ENCODE assay signal across 2 cellular contexts in genomic region chr17:35130392-35130791, GRCh38.
TF ChIP-seq lines count a peak whose summit lies in the region.

No MANE protein-coding gene starts in this region.

TF ChIP-seq in HepG2, 621 proteins besides CTCF, POLR2A, EP300 and RAD21:
- peak; percentile 57 for TF ChIP-seq RBM22 (optimal IDR thresholded peaks at IDR 0.05; ENCODE audit: low read length)
- TF ChIP-seq AGO2 (optimal IDR thresholded peaks at IDR 0.05; ENCODE audit: low read depth, low read length), result peak; percentile 89
- peak; percentile 38; the same call in 1 of the 2 replicates for TF ChIP-seq RBFOX2 (IDR thresholded peaks at IDR 0.05; ENCODE audit: low read depth, low read length)
- TF ChIP-seq ZZZ3 (CRISPR knock-in tag; IDR thresholded peaks at IDR 0.05; ENCODE audit: borderline replicate concordance), result no peak
- no peak for TF ChIP-seq TCF12 (IDR thresholded peaks at IDR 0.05)
- no peak for TF ChIP-seq TCF12 (CRISPR knock-in tag; IDR thresholded peaks at IDR 0.05)

TF ChIP-seq in endothelial cell of umbilical vein, 7 proteins besides CTCF, POLR2A, EP300 and RAD21:
- TF ChIP-seq JUN (IDR thresholded peaks at IDR 0.05; ENCODE audit: borderline replicate concordance, insufficient read depth, insufficient read length, low read depth) (no peak), EZH2 (IDR thresholded peaks at IDR 0.05; ENCODE audit: borderline replicate concordance, low read depth, low read length, severe bottlenecking) (no peak), POLR2AphosphoS5 (IDR thresholded peaks at IDR 0.05; ENCODE audit: insufficient read depth, low read depth, low read length) (no peak), FOS (IDR thresholded peaks at IDR 0.05; ENCODE audit: borderline replicate concordance, insufficient read depth, low read length) (no peak), MYC (IDR thresholded peaks at IDR 0.05; ENCODE audit: low read depth, low read length) (no peak), GATA2 (IDR thresholded peaks at IDR 0.05; ENCODE audit: insufficient read depth, insufficient read length, low read depth, low read length) (no peak)
- TF ChIP-seq, protein P1, sequence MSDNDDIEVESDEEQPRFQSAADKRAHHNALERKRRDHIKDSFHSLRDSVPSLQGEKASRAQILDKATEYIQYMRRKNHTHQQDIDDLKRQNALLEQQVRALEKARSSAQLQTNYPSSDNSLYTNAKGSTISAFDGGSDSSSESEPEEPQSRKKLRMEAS (IDR thresholded peaks at IDR 0.05; ENCODE audit: insufficient read depth, insufficient read length), result no peak
